In genomic region chr19:807627-808175, GRCh38 we compare ENCODE assay signal across 23 cellular contexts. TPM values are rescaled to one million over a fixed set of nuclear protein-coding genes. Genes with fewer than 3 reads are reported as not detected.
A peak's percentile ranks its signal among the peaks of the same experiment; 100 is the strongest.
DNase-seq lines count a peak whose midpoint lies in the region; ATAC-seq, FAIRE-seq and TF ChIP-seq lines count a peak whose summit lies in the region.
"Had no signal": no experiment of that assay in that cellular context is flagged by ENCODE, and none has a peak within 500 bp of the region (broad histone marks: within the 10 kb centered on the region; RNA-seq: fewer than 3 reads in every experiment).

No MANE protein-coding gene starts in this region.

- peak overlapping the region; percentile 44 for H3K27ac Mint-ChIP-seq in Calu3 (ENCODE audit: unreplicated experiment)
- H3K27ac Mint-ChIP-seq in neural crest cell (ENCODE audit: unreplicated experiment) = no peak overlapping the region
- H3K27ac Mint-ChIP-seq: activated CD4-positive, alpha-beta memory T cell treated with anti-CD3 and anti-CD28 coated beads for 36 hours had no signal

- no peak for FAIRE-seq in K562 (lab: Jason Lieb, UNC)
- FAIRE-seq: endometrium, GM18507, pancreas, small intestine had no signal

- in situ Hi-C loops in K562 (cut with MboI) = no loop called here

- ATAC-seq in K562 (no peak), sciatic nerve (no peak)
- ATAC-seq: left cardiac atrium had no signal

- CTCF ChIA-PET in Calu3 (lab: Charles Lee) = no interaction called here
- CTCF ChIA-PET in HEK293 (lab: Yijun Ruan, JAX) = interaction anchor here (2.2 kb wide), 1 partner anchor 9 kb away, joined by 5 read pairs; no protein-coding TSS in a partner anchor
- CTCF ChIA-PET in K562 (lab: Yijun Ruan, JAX; ENCODE audit: low intra/inter-chr PET ratio) = no interaction called here

- H3K9me3 Mint-ChIP-seq in Calu3 (ENCODE audit: low read depth, unreplicated experiment) (no peaks in the 10 kb centered on the region), neural crest cell (no peaks in the 10 kb centered on the region)
- H3K9me3 Mint-ChIP-seq: activated CD4-positive, alpha-beta memory T cell treated with anti-CD3 and anti-CD28 coated beads for 36 hours had no signal

- no peak for TF ChIP-seq RAD21 in K562 (CRISPR knock-in tag; conservative IDR thresholded peaks at IDR 0.05 in 1 of 2, IDR thresholded peaks at IDR 0.05 in 1 of 2)

- peaks cover 64% of the 10 kb centered on the region for H3K79me2 ChIP-seq in K562 (ENCODE audit: control insufficient read depth, insufficient read depth, low read length)

- no peak overlapping the region for H2AFZ ChIP-seq in K562 (ENCODE audit: low read depth, low read length)

- DNase-seq in Calu3 (no peak), K562 (ENCODE audit: extremely low read depth in 1 of 4, low spot score in 3 of 4) (peak in 1 of 4 experiments; percentile 20), neural crest cell (ENCODE audit: low read depth, low spot score) (no peak), sciatic nerve (ENCODE audit: low spot score) (no peak), HuH-7 (ENCODE audit: low spot score) (no peak), SIG-M5 (lab: John Stamatoyannopoulos, UW) (no peak)
- DNase-seq: activated CD4-positive, alpha-beta memory T cell treated with anti-CD3 and anti-CD28 coated beads for 36 hours; DMS153; HCEC 1CT; NCI-H1105 treated with DMSO at 0.1 percent for 48 hours; NCI-H2171; NCI-H748 treated with DMSO at 0.1 percent for 48 hours; Peyer's patch; small intestine; testis had no signal

- POLR2A ChIA-PET in HEK293 (lab: Yijun Ruan, JAX) = interaction anchor here (0.6 kb wide), 1 partner anchor 11 kb away, joined by 3 read pairs; no protein-coding TSS in a partner anchor
- POLR2A ChIA-PET in K562 (lab: Yijun Ruan, JAX) = interaction anchor here (0.6 to 1.5 kb wide), 5 partner anchors 8 to 970 kb away, joined by 3 to 6 read pairs (median 4); partner anchors contain the start of gene PTBP1

- H3K9me1 ChIP-seq in K562 (ENCODE audit: control insufficient read depth, insufficient read depth, low read length) = no peaks in the 10 kb centered on the region

- no peak for TF ChIP-seq CTCF in Calu3 (IDR thresholded peaks at IDR 0.05; ENCODE audit: unreplicated experiment)
- TF ChIP-seq CTCF in HEK293 (tag by site-specific recombination; IDR thresholded peaks at IDR 0.05) = no peak
- TF ChIP-seq CTCF in K562 (IDR thresholded peaks at IDR 0.05 in 2 of 3, conservative IDR thresholded peaks at IDR 0.05 in 1 of 3; ENCODE audit: insufficient read depth in 2 of 3, low read depth in 1 of 3, low read length in 3 of 3) = no peak
- no peak for TF ChIP-seq CTCF in neural crest cell (conservative IDR thresholded peaks at IDR 0.05)

- intact Hi-C loops in Calu3 (cut with micrococcal nuclease; ENCODE audit: unreplicated experiment) (no loop called here), K562 (cut with micrococcal nuclease) (no loop called here), sciatic nerve (cut with DNase I) (no loop called here)

- peaks cover 68% of the 10 kb centered on the region for H3K36me3 Mint-ChIP-seq in Calu3 (ENCODE audit: insufficient read depth, unreplicated experiment)
- H3K36me3 Mint-ChIP-seq in neural crest cell (ENCODE audit: low read depth) = peaks cover 30% of the 10 kb centered on the region

- H3K27me3 Mint-ChIP-seq in Calu3 (ENCODE audit: unreplicated experiment) = no peaks in the 10 kb centered on the region
- H3K27me3 Mint-ChIP-seq in neural crest cell (ENCODE audit: low read depth) = peaks cover 14% of the 10 kb centered on the region
- H3K27me3 Mint-ChIP-seq: activated CD4-positive, alpha-beta memory T cell treated with anti-CD3 and anti-CD28 coated beads for 36 hours had no signal

- H3K4me2 ChIP-seq in K562 (ENCODE audit: insufficient read depth, low read length) = no peak overlapping the region
- H3K4me2 ChIP-seq: BLaER1 had no signal

- peaks cover under 1% of the 10 kb centered on the region; the same call in 1 of the 2 replicates for H3K4me1 ChIP-seq in HEK293 (ENCODE audit: control insufficient read depth, insufficient read depth, low read length)
- peaks cover 0 to 47% of the 10 kb centered on the region in 2 experiments; a peak in 1 of 5 replicates for H3K4me1 ChIP-seq in K562 (replicated peaks in 1 of 2; ENCODE audit: control insufficient read depth in 2 of 2, insufficient read depth in 2 of 2, low read length in 2 of 2)
- H3K4me1 ChIP-seq: BLaER1, pancreas had no signal

- H3K27me3 ChIP-seq in K562 (ENCODE audit: control insufficient read depth in 2 of 2, insufficient read depth in 2 of 2, low read length in 2 of 2) = no peaks in the 10 kb centered on the region
- H3K27me3 ChIP-seq: ascending aorta, BLaER1, pancreas, Peyer's patch, testis had no signal

- H3K4me3 ChIP-seq in HEK293 (ENCODE audit: low read depth, low read length) = no peak overlapping the region
- no peak overlapping the region for H3K4me3 ChIP-seq in K562
- H3K4me3 ChIP-seq: ascending aorta, BLaER1, pancreas, Peyer's patch, testis had no signal

- peaks cover 19% of the 10 kb centered on the region; the same call in 1 of the 2 replicates for H4K20me1 ChIP-seq in K562 (replicated peaks; ENCODE audit: control insufficient read depth, insufficient read depth, low read length)

- H3K27ac ChIP-seq in HEK293 (ENCODE audit: extremely low read depth, low read depth, low read length) (peak overlapping the region; percentile 37; the same call in 1 of the 2 replicates), K562 (ENCODE audit: extremely low read depth, low read depth, low read length) (no peak overlapping the region)
- H3K27ac ChIP-seq: ascending aorta, BLaER1, pancreas, Peyer's patch, testis had no signal

- H3K4me3 Mint-ChIP-seq in Calu3 (ENCODE audit: low read depth, unreplicated experiment) (no peak overlapping the region), neural crest cell (peak overlapping the region; percentile 75)
- H3K4me3 Mint-ChIP-seq: activated CD4-positive, alpha-beta memory T cell treated with anti-CD3 and anti-CD28 coated beads for 36 hours had no signal

- H3K4me1 Mint-ChIP-seq in Calu3 (ENCODE audit: low read depth, unreplicated experiment) (no peaks in the 10 kb centered on the region), neural crest cell (peaks cover 8% of the 10 kb centered on the region)

- H3K9ac ChIP-seq in K562 (ENCODE audit: insufficient read depth in 1 of 2, low read depth in 2 of 2, low read length in 2 of 2) = no peak overlapping the region
- H3K9ac ChIP-seq: BLaER1 had no signal

- WGBS in K562 (ENCODE audit: insufficient coverage, low coverage, missing lambda C conversion rate) = 96% methylated on average over 23 of the region's 23 CpGs

- H3K36me3 ChIP-seq in HEK293 (ENCODE audit: control insufficient read depth in 2 of 2, insufficient read depth in 1 of 2, low read length in 2 of 2) (peaks cover 25 to 95% of the 10 kb centered on the region in 2 experiments; a peak in 2 of 3 replicates), K562 (ENCODE audit: control insufficient read depth, insufficient read depth, low read length) (peaks cover 96% of the 10 kb centered on the region)

- TF ChIP-seq EP300 in K562 (IDR thresholded peaks at IDR 0.05; ENCODE audit: low read length) = no peak

- TF ChIP-seq POLR2A in K562 (conservative IDR thresholded peaks at IDR 0.05) = peak; percentile 56

- BruUV-seq in Calu3 (replicated peaks; lab: Mats Ljungman, UMichigan) (no TSS peak), K562 (replicated peaks; lab: Mats Ljungman, UMichigan) (no TSS peak)

- H3K9me3 ChIP-seq in HEK293 (ENCODE audit: control insufficient read depth, insufficient read depth, low read depth, low read length) (no peaks in the 10 kb centered on the region), K562 (replicated peaks; ENCODE audit: control insufficient read depth, insufficient read depth, low read depth, low read length) (peaks cover 3% of the 10 kb centered on the region)
- H3K9me3 ChIP-seq: ascending aorta, BLaER1, pancreas, Peyer's patch, testis had no signal

RNA-seq across cellular contexts. Expression of gene PTBP1, which starts 10.4 kb away (rescaled TPM):
- 380 and 409 TPM in 2 replicates for total RNA-seq in Calu3 (2022)
- 327 and 692 TPM in 2 replicates for total RNA-seq in K562 (2011; cell fraction: chromatin; rRNA removed; ENCODE audit: low replicate concordance)
- 382 and 389 TPM in 2 replicates for total RNA-seq in K562 (2011; cell fraction: nucleolus; rRNA removed)
- total RNA-seq in K562 (2011; cell fraction: nucleoplasm; rRNA removed) = 336 and 353 TPM in 2 replicates
- total RNA-seq in K562 (2014; rRNA removed) = 237 and 443 TPM in 2 replicates
- 234 TPM in 2 replicates for total RNA-seq in K562 (2014; rRNA removed; fragmentation: Illumina TruSeq; extraction: Trizol)
- total RNA-seq in K562 (2015; rRNA removed; fragmentation: Illumina TruSeq; extraction: Trizol) = 183 and 187 TPM in 2 replicates
- 751 and 759 TPM in 2 replicates for total RNA-seq in K562 (2021)
- 131 and 357 TPM in 2 replicates for polyA plus RNA-seq in K562 (2011; rRNA removed)
- polyA plus RNA-seq in K562 (2011; cell fraction: cytosol; rRNA removed) = 138 and 245 TPM in 2 replicates
- polyA plus RNA-seq in K562 (2011; cell fraction: nucleus; rRNA removed) = 683 and 1,149 TPM in 2 replicates
- 757 and 849 TPM in 2 replicates for polyA plus RNA-seq in K562 (2012)
- 413 and 465 TPM in 2 replicates for polyA plus RNA-seq in K562 (2014; fragmentation: Illumina TruSeq; extraction: Trizol)
- polyA plus RNA-seq in K562 (2014; fragmentation: Nextera tagmentation; extraction: Ambion mirVana) = 10 to 100 TPM; 14.0 to 18.1 TPM
- polyA plus RNA-seq in K562 (2014; rRNA removed) = 291 and 296 TPM in 2 replicates
- polyA minus RNA-seq in K562 (2011; rRNA and poly(A)+ RNA removed) = 127 and 175 TPM in 2 replicates
- polyA minus RNA-seq in K562 (2011; cell fraction: cytosol; rRNA and poly(A)+ RNA removed) = 353 and 383 TPM in 2 replicates
- 242 and 246 TPM in 2 replicates for polyA minus RNA-seq in K562 (2011; cell fraction: nucleus; rRNA and poly(A)+ RNA removed)
- total RNA-seq in neural crest cell = 674 and 701 TPM in 2 replicates
- 217 TPM for total RNA-seq in sciatic nerve

RNA-seq across cellular contexts. Expression of gene PLPPR3, which starts 14.1 kb away (rescaled TPM):
- 0.27 TPM in 1 of 2 replicates, not detected in the other for total RNA-seq in Calu3 (2022)
- 6.7 and 37.1 TPM in 2 replicates for total RNA-seq in K562 (2011; cell fraction: chromatin; rRNA removed; ENCODE audit: low replicate concordance)
- 62.2 and 83.4 TPM in 2 replicates for total RNA-seq in K562 (2011; cell fraction: nucleolus; rRNA removed)
- 28.0 and 30.4 TPM in 2 replicates for total RNA-seq in K562 (2011; cell fraction: nucleoplasm; rRNA removed)
- 28.6 and 30.5 TPM in 2 replicates for total RNA-seq in K562 (2014; rRNA removed)
- 1.8 and 2.3 TPM in 2 replicates for total RNA-seq in K562 (2014; rRNA removed; fragmentation: Illumina TruSeq; extraction: Trizol)
- total RNA-seq in K562 (2015; rRNA removed; fragmentation: Illumina TruSeq; extraction: Trizol) = 8.6 and 10.1 TPM in 2 replicates
- total RNA-seq in K562 (2021) = 40.4 and 48.2 TPM in 2 replicates
- 12.8 and 19.0 TPM in 2 replicates for polyA plus RNA-seq in K562 (2011; rRNA removed)
- polyA plus RNA-seq in K562 (2011; cell fraction: cytosol; rRNA removed) = 25.3 and 82.8 TPM in 2 replicates
- 24.4 and 43.1 TPM in 2 replicates for polyA plus RNA-seq in K562 (2011; cell fraction: nucleus; rRNA removed)
- 23.2 and 35.5 TPM in 2 replicates for polyA plus RNA-seq in K562 (2012)
- 2.2 and 7.8 TPM in 2 replicates for polyA plus RNA-seq in K562 (2014; fragmentation: Illumina TruSeq; extraction: Trizol)
- under 1 TPM; 0.01 to 0.08 TPM for polyA plus RNA-seq in K562 (2014; fragmentation: Nextera tagmentation; extraction: Ambion mirVana)
- 19.4 and 21.8 TPM in 2 replicates for polyA plus RNA-seq in K562 (2014; rRNA removed)
- 9.9 and 23.4 TPM in 2 replicates for polyA minus RNA-seq in K562 (2011; rRNA and poly(A)+ RNA removed)
- 46.2 and 51.7 TPM in 2 replicates for polyA minus RNA-seq in K562 (2011; cell fraction: cytosol; rRNA and poly(A)+ RNA removed)
- 7.9 and 8.1 TPM in 2 replicates for polyA minus RNA-seq in K562 (2011; cell fraction: nucleus; rRNA and poly(A)+ RNA removed)
- 46.3 and 50.9 TPM in 2 replicates for total RNA-seq in neural crest cell
- total RNA-seq in sciatic nerve = not detected
- total RNA-seq: activated CD4-positive, alpha-beta memory T cell treated with anti-CD3 and anti-CD28 coated beads for 36 hours; ascending aorta; LHCN-M2; Peyer's patch had no signal

RNA-seq across cellular contexts. Expression of gene AZU1, which starts 19.9 kb away (rescaled TPM):
- total RNA-seq in Calu3 (2022) (not detected in 2 replicates), K562 (2014; rRNA removed) (0.33 and 0.73 TPM in 2 replicates), K562 (2014; rRNA removed; fragmentation: Illumina TruSeq; extraction: Trizol) (not detected in 2 replicates), K562 (2015; rRNA removed; fragmentation: Illumina TruSeq; extraction: Trizol) (0.19 and 0.29 TPM in 2 replicates), K562 (2021) (1.4 and 1.7 TPM in 2 replicates), neural crest cell (0.30 and 0.68 TPM in 2 replicates), sciatic nerve (1.9 TPM)
- total RNA-seq in K562 (2011; cell fraction: chromatin; rRNA removed; ENCODE audit: low replicate concordance) = 3.4 and 6.7 TPM in 2 replicates
- 4.3 and 4.6 TPM in 2 replicates for total RNA-seq in K562 (2011; cell fraction: nucleolus; rRNA removed)
- total RNA-seq in K562 (2011; cell fraction: nucleoplasm; rRNA removed) = 3.1 and 6.0 TPM in 2 replicates
- polyA plus RNA-seq in K562 (2011; rRNA removed) (0.39 and 0.87 TPM in 2 replicates), K562 (2014; fragmentation: Illumina TruSeq; extraction: Trizol) (0.45 and 0.51 TPM in 2 replicates), K562 (2014; fragmentation: Nextera tagmentation; extraction: Ambion mirVana) (not detected), K562 (2014; rRNA removed) (1.9 and 3.3 TPM in 2 replicates)
- 0.60 and 0.94 TPM in 2 replicates for polyA plus RNA-seq in K562 (2011; cell fraction: cytosol; rRNA removed)
- 6.4 and 9.5 TPM in 2 replicates for polyA plus RNA-seq in K562 (2011; cell fraction: nucleus; rRNA removed)
- polyA plus RNA-seq in K562 (2012) = 1.5 and 9.7 TPM in 2 replicates
- polyA minus RNA-seq in K562 (2011; rRNA and poly(A)+ RNA removed) = not detected in 2 replicates
- 1.1 TPM in 1 of 2 replicates, not detected in the other for polyA minus RNA-seq in K562 (2011; cell fraction: cytosol; rRNA and poly(A)+ RNA removed)
- 0.78 and 0.81 TPM in 2 replicates for polyA minus RNA-seq in K562 (2011; cell fraction: nucleus; rRNA and poly(A)+ RNA removed)
- total RNA-seq: activated CD4-positive, alpha-beta memory T cell treated with anti-CD3 and anti-CD28 coated beads for 36 hours; ascending aorta; LHCN-M2; pancreas; Peyer's patch had no signal
- polyA plus RNA-seq: small intestine had no signal

RNA-seq across cellular contexts. Expression of gene PRTN3, which starts 33.1 kb away (rescaled TPM):
- total RNA-seq in Calu3 (2022) (not detected in 2 replicates), K562 (2014; rRNA removed) (0.14 and 0.69 TPM in 2 replicates), K562 (2014; rRNA removed; fragmentation: Illumina TruSeq; extraction: Trizol) (0.19 TPM in 1 of 2 replicates, not detected in the other), K562 (2015; rRNA removed; fragmentation: Illumina TruSeq; extraction: Trizol) (0.36 and 0.41 TPM in 2 replicates), K562 (2021) (0.60 and 0.86 TPM in 2 replicates), neural crest cell (not detected in 2 replicates), sciatic nerve (0.71 TPM)
- total RNA-seq in K562 (2011; cell fraction: chromatin; rRNA removed; ENCODE audit: low replicate concordance) = not detected in 2 replicates
- total RNA-seq in K562 (2011; cell fraction: nucleolus; rRNA removed) = 0.50 TPM in 1 of 2 replicates, not detected in the other
- 0.37 TPM in 1 of 2 replicates, not detected in the other for total RNA-seq in K562 (2011; cell fraction: nucleoplasm; rRNA removed)
- polyA plus RNA-seq in K562 (2011; rRNA removed) (0.60 and 1.4 TPM in 2 replicates), K562 (2014; fragmentation: Illumina TruSeq; extraction: Trizol) (0.25 and 0.43 TPM in 2 replicates), K562 (2014; fragmentation: Nextera tagmentation; extraction: Ambion mirVana) (not detected), K562 (2014; rRNA removed) (0.50 TPM in 1 of 2 replicates, not detected in the other)
- polyA plus RNA-seq in K562 (2011; cell fraction: cytosol; rRNA removed) = 3.3 and 5.8 TPM in 2 replicates
- polyA plus RNA-seq in K562 (2011; cell fraction: nucleus; rRNA removed) = 1.3 and 1.6 TPM in 2 replicates
- polyA plus RNA-seq in K562 (2012) = 0.55 and 1.3 TPM in 2 replicates
- not detected in 2 replicates for polyA minus RNA-seq in K562 (2011; rRNA and poly(A)+ RNA removed)
- 1.4 TPM in 1 of 2 replicates, not detected in the other for polyA minus RNA-seq in K562 (2011; cell fraction: cytosol; rRNA and poly(A)+ RNA removed)
- not detected in 2 replicates for polyA minus RNA-seq in K562 (2011; cell fraction: nucleus; rRNA and poly(A)+ RNA removed)
- total RNA-seq: activated CD4-positive, alpha-beta memory T cell treated with anti-CD3 and anti-CD28 coated beads for 36 hours; ascending aorta; left cardiac atrium; LHCN-M2; Peyer's patch had no signal
- polyA plus RNA-seq: small intestine had no signal

RNA-seq across cellular contexts. Expression of gene ELANE, which starts 44.4 kb away (rescaled TPM):
- total RNA-seq in Calu3 (2022) = not detected in 2 replicates
- not detected in 2 replicates for total RNA-seq in K562 (2011; cell fraction: chromatin; rRNA removed; ENCODE audit: low replicate concordance)
- total RNA-seq in K562 (2011; cell fraction: nucleolus; rRNA removed) = not detected in 2 replicates
- not detected in 2 replicates for total RNA-seq in K562 (2011; cell fraction: nucleoplasm; rRNA removed)
- 0.37 TPM in 1 of 2 replicates, not detected in the other for total RNA-seq in K562 (2014; rRNA removed)
- total RNA-seq in K562 (2014; rRNA removed; fragmentation: Illumina TruSeq; extraction: Trizol) = not detected in 2 replicates
- not detected in 2 replicates for total RNA-seq in K562 (2015; rRNA removed; fragmentation: Illumina TruSeq; extraction: Trizol)
- total RNA-seq in K562 (2021) = not detected in 2 replicates
- polyA plus RNA-seq in K562 (2011; rRNA removed) = not detected in 2 replicates
- not detected in 2 replicates for polyA plus RNA-seq in K562 (2011; cell fraction: cytosol; rRNA removed)
- not detected in 2 replicates for polyA plus RNA-seq in K562 (2011; cell fraction: nucleus; rRNA removed)
- not detected in 2 replicates for polyA plus RNA-seq in K562 (2012)
- polyA plus RNA-seq in K562 (2014; fragmentation: Illumina TruSeq; extraction: Trizol) = not detected in 2 replicates
- polyA plus RNA-seq in K562 (2014; fragmentation: Nextera tagmentation; extraction: Ambion mirVana) = not detected
- not detected in 2 replicates for polyA plus RNA-seq in K562 (2014; rRNA removed)
- polyA minus RNA-seq in K562 (2011; rRNA and poly(A)+ RNA removed) = not detected in 2 replicates
- not detected in 2 replicates for polyA minus RNA-seq in K562 (2011; cell fraction: cytosol; rRNA and poly(A)+ RNA removed)
- not detected in 2 replicates for polyA minus RNA-seq in K562 (2011; cell fraction: nucleus; rRNA and poly(A)+ RNA removed)
- not detected in 2 replicates for total RNA-seq in neural crest cell
- total RNA-seq in sciatic nerve = 2.1 TPM
- total RNA-seq: activated CD4-positive, alpha-beta memory T cell treated with anti-CD3 and anti-CD28 coated beads for 36 hours; ascending aorta; Peyer's patch had no signal
